ENCODE assay signal across 3 cellular contexts in the genomic region with DNA sequence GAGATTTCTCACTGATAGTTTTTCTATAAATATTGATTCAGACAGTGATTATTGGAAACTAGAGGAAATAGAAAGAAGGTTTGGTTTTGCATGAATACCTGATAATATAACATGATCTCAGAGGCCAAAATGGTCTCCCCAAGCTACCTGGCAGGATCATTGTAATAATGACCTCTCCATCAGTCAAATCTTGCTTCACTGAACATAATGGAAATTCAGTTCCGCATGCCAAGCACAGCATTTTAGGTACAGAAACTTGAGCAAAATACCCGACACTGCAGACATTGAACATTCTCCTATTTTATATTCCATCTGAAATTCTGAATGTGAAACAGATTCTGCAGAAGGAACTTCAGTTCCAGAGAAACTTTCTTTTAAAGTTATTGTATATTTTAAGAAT.
"Had no signal": no experiment of that assay in that cellular context is flagged by ENCODE, and none has a peak within 500 bp of the region (broad histone marks: within the 10 kb centered on the region; RNA-seq: fewer than 3 reads in every experiment).

No MANE protein-coding gene starts in this region.

- H3K4me3 ChIP-seq: MG63 had no signal

- DNase-seq: NCI-H510A had no signal

- H3K27me3 ChIP-seq: MG63 had no signal

- H3K9me3 Mint-ChIP-seq: IgD-negative memory B cell had no signal

- H3K9me3 ChIP-seq: MG63 had no signal

- H3K36me3 Mint-ChIP-seq: IgD-negative memory B cell had no signal

- H3K36me3 ChIP-seq: MG63 had no signal
